In genomic region chr14:105748204-105748578, GRCh38 we compare ENCODE assay signal across 13 cellular contexts.
DNase-seq lines count a peak whose midpoint lies in the region; ATAC-seq and TF ChIP-seq lines count a peak whose summit lies in the region.
"Had no signal": no experiment of that assay in that cellular context is flagged by ENCODE, and none has a peak within 500 bp of the region (broad histone marks: within the 10 kb centered on the region; RNA-seq: fewer than 3 reads in every experiment).

No MANE protein-coding gene starts in this region.

- no peaks in the 10 kb centered on the region for H3K27me3 ChIP-seq in upper lobe of right lung

- intact Hi-C loops in upper lobe of right lung (cut with DNase I), result no loop called here

- H3K9me3 ChIP-seq in upper lobe of right lung, result no peaks in the 10 kb centered on the region

- TF ChIP-seq EP300 in Ishikawa (IDR thresholded peaks at IDR 0.05; ENCODE audit: borderline replicate concordance), result no peak

- peaks cover 3% of the 10 kb centered on the region for H3K27me3 Mint-ChIP-seq in activated CD8-positive, alpha-beta memory T cell treated with anti-CD3 and anti-CD28 coated beads, Interleukin-2, amount 10 ng/mL, durations not matched to agents 7 days and 5 days

- H3K9me3 Mint-ChIP-seq in activated CD8-positive, alpha-beta memory T cell treated with anti-CD3 and anti-CD28 coated beads, Interleukin-2, amount 10 ng/mL, durations not matched to agents 7 days and 5 days (ENCODE audit: low read depth), result no peaks in the 10 kb centered on the region
- H3K9me3 Mint-ChIP-seq: activated naive CD4-positive, alpha-beta T cell treated with anti-CD3 and anti-CD28 coated beads for 36 hours had no signal

- TF ChIP-seq CTCF in coronary artery (IDR thresholded peaks at IDR 0.05) (no peak), upper lobe of right lung (IDR thresholded peaks at IDR 0.05) (no peak)

- H3K27ac Mint-ChIP-seq in activated CD8-positive, alpha-beta memory T cell treated with anti-CD3 and anti-CD28 coated beads, Interleukin-2, amount 10 ng/mL, durations not matched to agents 7 days and 5 days, result no peak overlapping the region
- H3K27ac Mint-ChIP-seq: activated naive CD4-positive, alpha-beta T cell treated with anti-CD3 and anti-CD28 coated beads for 36 hours; WTC11 had no signal

- peaks cover 7% of the 10 kb centered on the region for H3K4me1 Mint-ChIP-seq in activated CD8-positive, alpha-beta memory T cell treated with anti-CD3 and anti-CD28 coated beads, Interleukin-2, amount 10 ng/mL, durations not matched to agents 7 days and 5 days
- H3K4me1 Mint-ChIP-seq: WTC11 had no signal

- no peak for TF ChIP-seq RAD21 in Ishikawa (IDR thresholded peaks at IDR 0.05; ENCODE audit: low read depth)

- H3K4me1 ChIP-seq in upper lobe of right lung, result no peaks in the 10 kb centered on the region

- H3K27ac ChIP-seq in coronary artery (no peak overlapping the region), upper lobe of right lung (no peak overlapping the region)
- H3K27ac ChIP-seq: dorsolateral prefrontal cortex, PC-9 had no signal

- no peaks in the 10 kb centered on the region for H3K36me3 ChIP-seq in upper lobe of right lung

- H3K4me3 Mint-ChIP-seq in activated CD8-positive, alpha-beta memory T cell treated with anti-CD3 and anti-CD28 coated beads, Interleukin-2, amount 10 ng/mL, durations not matched to agents 7 days and 5 days, result no peak overlapping the region
- H3K4me3 Mint-ChIP-seq: activated naive CD4-positive, alpha-beta T cell treated with anti-CD3 and anti-CD28 coated beads for 36 hours; WTC11 had no signal

- CTCF ChIA-PET in activated CD8-positive, alpha-beta memory T cell treated with anti-CD3 and anti-CD28 coated beads, Interleukin-2, amount 10 ng/mL, durations not matched to agents 7 days and 5 days (lab: Charles Lee), result no interaction called here

- ATAC-seq in activated CD8-positive, alpha-beta memory T cell treated with anti-CD3 and anti-CD28 coated beads, Interleukin-2, amount 10 ng/mL, durations not matched to agents 7 days and 5 days, result no peak
- no peak for ATAC-seq in upper lobe of right lung
- ATAC-seq: WTC11 had no signal

- no peaks in the 10 kb centered on the region for H3K36me3 Mint-ChIP-seq in activated CD8-positive, alpha-beta memory T cell treated with anti-CD3 and anti-CD28 coated beads, Interleukin-2, amount 10 ng/mL, durations not matched to agents 7 days and 5 days

- DNase-seq in activated CD8-positive, alpha-beta memory T cell treated with anti-CD3 and anti-CD28 coated beads, Interleukin-2, amount 50 U/mL, for 48 hours, result peak; percentile 44
- DNase-seq in activated CD8-positive, alpha-beta memory T cell treated with anti-CD3 and anti-CD28 coated beads, Interleukin-2, amount 10 ng/mL, durations not matched to agents 7 days and 5 days, result no peak
- DNase-seq in coronary artery (ENCODE audit: low spot score) (peak; percentile 58), upper lobe of right lung (peak; percentile 62), NCI-H2107 (lab: John Stamatoyannopoulos, UW) (no peak), pons (ENCODE audit: low spot score) (no peak), mucosa of gallbladder (ENCODE audit: low spot score) (no peak)
- DNase-seq: activated naive CD4-positive, alpha-beta T cell treated with anti-CD3 and anti-CD28 coated beads for 36 hours; PC-9 had no signal

- no peak overlapping the region for H3K4me3 ChIP-seq in coronary artery
- H3K4me3 ChIP-seq in upper lobe of right lung, result no peak overlapping the region
- H3K4me3 ChIP-seq: dorsolateral prefrontal cortex, PC-9, skin epidermis had no signal

TF ChIP-seq in Ishikawa, 13 proteins besides CTCF, POLR2A, EP300 and RAD21:
- TF ChIP-seq TAF1 (IDR thresholded peaks at IDR 0.05; ENCODE audit: low read depth), result no peak
- TF ChIP-seq EGR1 (IDR thresholded peaks at IDR 0.05), result no peak
- TF ChIP-seq, protein P1, sequence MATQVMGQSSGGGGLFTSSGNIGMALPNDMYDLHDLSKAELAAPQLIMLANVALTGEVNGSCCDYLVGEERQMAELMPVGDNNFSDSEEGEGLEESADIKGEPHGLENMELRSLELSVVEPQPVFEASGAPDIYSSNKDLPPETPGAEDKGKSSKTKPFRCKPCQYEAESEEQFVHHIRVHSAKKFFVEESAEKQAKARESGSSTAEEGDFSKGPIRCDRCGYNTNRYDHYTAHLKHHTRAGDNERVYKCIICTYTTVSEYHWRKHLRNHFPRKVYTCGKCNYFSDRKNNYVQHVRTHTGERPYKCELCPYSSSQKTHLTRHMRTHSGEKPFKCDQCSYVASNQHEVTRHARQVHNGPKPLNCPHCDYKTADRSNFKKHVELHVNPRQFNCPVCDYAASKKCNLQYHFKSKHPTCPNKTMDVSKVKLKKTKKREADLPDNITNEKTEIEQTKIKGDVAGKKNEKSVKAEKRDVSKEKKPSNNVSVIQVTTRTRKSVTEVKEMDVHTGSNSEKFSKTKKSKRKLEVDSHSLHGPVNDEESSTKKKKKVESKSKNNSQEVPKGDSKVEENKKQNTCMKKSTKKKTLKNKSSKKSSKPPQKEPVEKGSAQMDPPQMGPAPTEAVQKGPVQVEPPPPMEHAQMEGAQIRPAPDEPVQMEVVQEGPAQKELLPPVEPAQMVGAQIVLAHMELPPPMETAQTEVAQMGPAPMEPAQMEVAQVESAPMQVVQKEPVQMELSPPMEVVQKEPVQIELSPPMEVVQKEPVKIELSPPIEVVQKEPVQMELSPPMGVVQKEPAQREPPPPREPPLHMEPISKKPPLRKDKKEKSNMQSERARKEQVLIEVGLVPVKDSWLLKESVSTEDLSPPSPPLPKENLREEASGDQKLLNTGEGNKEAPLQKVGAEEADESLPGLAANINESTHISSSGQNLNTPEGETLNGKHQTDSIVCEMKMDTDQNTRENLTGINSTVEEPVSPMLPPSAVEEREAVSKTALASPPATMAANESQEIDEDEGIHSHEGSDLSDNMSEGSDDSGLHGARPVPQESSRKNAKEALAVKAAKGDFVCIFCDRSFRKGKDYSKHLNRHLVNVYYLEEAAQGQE (IDR thresholded peaks at IDR 0.05; ENCODE audit: low read depth), result no peak
- TF ChIP-seq CREB1 (IDR thresholded peaks at IDR 0.05; ENCODE audit: low read depth), result no peak
- peak; percentile 51 for TF ChIP-seq NFIC (IDR thresholded peaks at IDR 0.05)
- TF ChIP-seq ZBTB7A (IDR thresholded peaks at IDR 0.05; ENCODE audit: low read depth), result no peak
- peak; percentile 33 for TF ChIP-seq TEAD4 (IDR thresholded peaks at IDR 0.05)
- TF ChIP-seq YY1 (IDR thresholded peaks at IDR 0.05; ENCODE audit: low read depth), result no peak
- no peak for TF ChIP-seq FOXM1 (IDR thresholded peaks at IDR 0.05; ENCODE audit: borderline replicate concordance, low read depth)
- TF ChIP-seq, protein P2, sequence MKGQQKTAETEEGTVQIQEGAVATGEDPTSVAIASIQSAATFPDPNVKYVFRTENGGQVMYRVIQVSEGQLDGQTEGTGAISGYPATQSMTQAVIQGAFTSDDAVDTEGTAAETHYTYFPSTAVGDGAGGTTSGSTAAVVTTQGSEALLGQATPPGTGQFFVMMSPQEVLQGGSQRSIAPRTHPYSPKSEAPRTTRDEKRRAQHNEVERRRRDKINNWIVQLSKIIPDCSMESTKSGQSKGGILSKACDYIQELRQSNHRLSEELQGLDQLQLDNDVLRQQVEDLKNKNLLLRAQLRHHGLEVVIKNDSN (IDR thresholded peaks at IDR 0.05), result no peak
- TF ChIP-seq TCF12 (IDR thresholded peaks at IDR 0.05; ENCODE audit: low read depth), result no peak
- TF ChIP-seq MAX (IDR thresholded peaks at IDR 0.05), result no peak

Comparison
In these comparisons a context has a peak if more than half of its experiments do, and no peak if none do; other contexts are left out.
1. DNase-seq: peak in activated CD8-positive, alpha-beta memory T cell treated with anti-CD3 and anti-CD28 coated beads, Interleukin-2, amount 50 U/mL, for 48 hours (single experiment), coronary artery (single experiment) and upper lobe of right lung (single experiment); none in activated CD8-positive, alpha-beta memory T cell treated with anti-CD3 and anti-CD28 coated beads, Interleukin-2, amount 10 ng/mL, durations not matched to agents 7 days and 5 days (single experiment), NCI-H2107 (single experiment), pons (single experiment) and mucosa of gallbladder (single experiment).